In genomic region chr9:136862849-136863622, GRCh38 we compare ENCODE assay signal across 1 cellular context.
TF ChIP-seq lines count a peak whose summit lies in the region.

No MANE protein-coding gene starts in this region.

TF ChIP-seq in H1, 55 proteins besides CTCF, POLR2A, EP300 and RAD21:
- no peak for TF ChIP-seq MAX (IDR thresholded peaks at IDR 0.05)
- no peak for TF ChIP-seq TEAD4 (IDR thresholded peaks at IDR 0.05; ENCODE audit: low read depth, low read length)
- TF ChIP-seq SAP30 (IDR thresholded peaks at IDR 0.05; ENCODE audit: insufficient read depth, insufficient replicate concordance, low read length): no peak
- no peak for TF ChIP-seq CBX8 (IDR thresholded peaks at IDR 0.05; ENCODE audit: borderline replicate concordance, low read depth, low read length)
- TF ChIP-seq MAFK (IDR thresholded peaks at IDR 0.05; ENCODE audit: low read depth, low read length): no peak
- no peak for TF ChIP-seq CTBP2 (IDR thresholded peaks at IDR 0.05; ENCODE audit: borderline replicate concordance, insufficient read depth, insufficient read length, low read length)
- TF ChIP-seq JUND (IDR thresholded peaks at IDR 0.05; ENCODE audit: low read length): no peak
- TF ChIP-seq PHF8 (conservative IDR thresholded peaks at IDR 0.05; ENCODE audit: low read depth, low read length): no peak
- no peak for TF ChIP-seq POLR2AphosphoS5 (IDR thresholded peaks at IDR 0.05; ENCODE audit: low read depth, low read length)
